In genomic region chr5:115469904-115470516, GRCh38 we compare ENCODE assay signal across 15 cellular contexts.
"Had no signal": no experiment of that assay in that cellular context is flagged by ENCODE, and none has a peak within 500 bp of the region (broad histone marks: within the 10 kb centered on the region; RNA-seq: fewer than 3 reads in every experiment).

No MANE protein-coding gene starts in this region.

- H3K36me3 Mint-ChIP-seq: naive thymus-derived CD4-positive, alpha-beta T cell had no signal

- H3K27ac Mint-ChIP-seq: dendritic cell treated with granulocyte-macrophage colony-stimulating factor and Interleukin-4, amounts not matched to agents 40 ng/mL and 50 ng/mL, for 4 days; effector memory CD8-positive, alpha-beta T cell; naive thymus-derived CD4-positive, alpha-beta T cell; nephron progenitor cell; stimulated activated naive CD8-positive, alpha-beta T cell treated with anti-CD3 and anti-CD28 coated beads, Interleukin-15, Interleukin-2, amounts not matched to agents 100 ng/mL and 50 ng/mL, for 24 hours had no signal

- H3K4me3 Mint-ChIP-seq: dendritic cell treated with granulocyte-macrophage colony-stimulating factor and Interleukin-4, amounts not matched to agents 40 ng/mL and 50 ng/mL, for 4 days; effector memory CD8-positive, alpha-beta T cell; naive thymus-derived CD4-positive, alpha-beta T cell; nephron progenitor cell; stimulated activated naive CD8-positive, alpha-beta T cell treated with anti-CD3 and anti-CD28 coated beads, Interleukin-15, Interleukin-2, amounts not matched to agents 100 ng/mL and 50 ng/mL, for 24 hours had no signal

- H3K9me3 Mint-ChIP-seq: dendritic cell treated with granulocyte-macrophage colony-stimulating factor and Interleukin-4, amounts not matched to agents 40 ng/mL and 50 ng/mL, for 4 days; effector memory CD8-positive, alpha-beta T cell; naive thymus-derived CD4-positive, alpha-beta T cell; nephron progenitor cell; stimulated activated naive CD8-positive, alpha-beta T cell treated with anti-CD3 and anti-CD28 coated beads, Interleukin-15, Interleukin-2, amounts not matched to agents 100 ng/mL and 50 ng/mL, for 24 hours had no signal

- H3K4me1 Mint-ChIP-seq: nephron progenitor cell had no signal

- ATAC-seq: effector memory CD8-positive, alpha-beta T cell; gastrocnemius medialis; heart right ventricle; naive thymus-derived CD4-positive, alpha-beta T cell had no signal

- DNase-seq: effector memory CD8-positive, alpha-beta T cell; gastrocnemius medialis; heart right ventricle; hypothalamus; kidney glomerular epithelial cell; mesendoderm; naive thymus-derived CD4-positive, alpha-beta T cell; nephron progenitor cell; posterior cingulate gyrus; sigmoid colon; small intestine; stimulated activated CD4-positive, alpha-beta T cell treated with anti-CD3 and anti-CD28 coated beads, Interleukin-12 subunit alpha, Interleukin-12 subunit beta, amount 100 ng/mL, for 4 hours; trophoblast cell had no signal
